ENCODE assay signal across 10 cellular contexts in the genomic region with DNA sequence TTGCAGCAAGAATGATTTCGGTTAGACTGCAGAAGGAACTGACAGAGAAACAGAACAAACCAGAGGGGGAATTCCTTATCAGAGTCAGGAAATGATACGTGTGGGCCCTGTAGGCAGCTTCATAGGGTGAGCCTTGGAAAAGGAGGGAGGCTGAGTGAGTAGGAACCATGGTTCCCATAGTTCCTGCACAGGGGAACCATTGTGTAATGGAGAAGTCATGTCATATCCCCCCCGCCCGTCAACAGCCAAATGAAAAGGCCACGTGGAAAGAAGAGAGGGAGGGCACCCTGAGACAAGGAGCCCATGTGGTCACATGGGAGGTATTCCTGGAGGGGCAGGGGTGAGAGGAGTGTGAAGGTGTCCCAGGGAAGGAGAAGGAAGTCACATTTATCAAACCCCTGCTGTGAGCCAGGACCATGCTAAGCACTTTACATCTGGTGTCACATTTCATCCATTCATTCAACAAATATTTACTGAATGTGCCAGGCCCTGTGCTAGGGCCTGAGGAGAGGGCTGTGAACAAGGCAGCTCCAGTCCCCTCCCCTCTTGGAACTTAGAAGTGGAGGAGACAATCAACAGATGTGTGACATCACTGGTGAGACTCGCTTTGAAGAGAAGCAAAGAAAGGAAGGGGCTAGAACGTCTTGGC.
A peak's percentile ranks its signal among the peaks of the same experiment; 100 is the strongest.
DNase-seq lines count a peak whose midpoint lies in the region; ATAC-seq and TF ChIP-seq lines count a peak whose summit lies in the region.
"Had no signal": no experiment of that assay in that cellular context is flagged by ENCODE, and none has a peak within 500 bp of the region (broad histone marks: within the 10 kb centered on the region; RNA-seq: fewer than 3 reads in every experiment).

No MANE protein-coding gene starts in this region.

- H3K4me3 Mint-ChIP-seq in stimulated activated naive B cell treated with anti-CD40 and anti-IgM and Interleukin-4, amounts not matched to agents 10 μg/mL and 1 μg/mL and 100 μg/mL, for 72 hours = no peak overlapping the region
- H3K4me3 Mint-ChIP-seq: activated B cell treated with CpG ODN at 0.5 μM for 24 hours had no signal

- H3K9me3 ChIP-seq in RWPE2 (ENCODE audit: severe bottlenecking) = no peaks in the 10 kb centered on the region

- H3K4me1 ChIP-seq in RWPE2 (ENCODE audit: insufficient read depth, poor library complexity, severe bottlenecking) = peaks cover 10% of the 10 kb centered on the region

- no peaks in the 10 kb centered on the region for H3K27me3 ChIP-seq in RWPE2 (ENCODE audit: insufficient read depth, poor library complexity, severe bottlenecking)

- no peaks in the 10 kb centered on the region for H3K27me3 Mint-ChIP-seq in stimulated activated naive B cell treated with anti-CD40 and anti-IgM and Interleukin-4, amounts not matched to agents 10 μg/mL and 1 μg/mL and 100 μg/mL, for 72 hours
- H3K27me3 Mint-ChIP-seq: activated B cell treated with CpG ODN at 0.5 μM for 24 hours had no signal

- no peak overlapping the region for H3K27ac ChIP-seq in RWPE2 (ENCODE audit: poor library complexity, severe bottlenecking)

- H3K36me3 ChIP-seq in RWPE2 (ENCODE audit: low read depth) = no peaks in the 10 kb centered on the region

- peaks cover 26 to 30% of the 10 kb centered on the region in 2 donors for H3K4me1 Mint-ChIP-seq in stimulated activated naive B cell treated with anti-CD40 and anti-IgM and Interleukin-4, amounts not matched to agents 10 μg/mL and 1 μg/mL and 100 μg/mL, for 72 hours

- no peaks in the 10 kb centered on the region for H3K9me3 Mint-ChIP-seq in stimulated activated naive B cell treated with anti-CD40 and anti-IgM and Interleukin-4, amounts not matched to agents 10 μg/mL and 1 μg/mL and 100 μg/mL, for 72 hours
- H3K9me3 Mint-ChIP-seq: activated B cell treated with CpG ODN at 0.5 μM for 24 hours had no signal

- no peaks in the 10 kb centered on the region for H3K36me3 Mint-ChIP-seq in stimulated activated naive B cell treated with anti-CD40 and anti-IgM and Interleukin-4, amounts not matched to agents 10 μg/mL and 1 μg/mL and 100 μg/mL, for 72 hours

- ATAC-seq in RWPE2 (ENCODE audit: low read depth) = peak; percentile 79
- peak in 1 of 2 donors; percentile 33 for ATAC-seq in stimulated activated naive B cell treated with anti-CD40 and anti-IgM and Interleukin-4, amounts not matched to agents 10 μg/mL and 1 μg/mL and 100 μg/mL, for 72 hours (replicated peaks)
- no peak for ATAC-seq in HG02571 (IDR thresholded peaks at IDR 0.05; ENCODE audit: unreplicated experiment)

- no peak for TF ChIP-seq CTCF in RWPE2 (IDR thresholded peaks at IDR 0.05; ENCODE audit: poor library complexity, severe bottlenecking)

- DNase-seq in NCI-H187 treated with DMSO at 0.1 percent for 48 hours (lab: John Stamatoyannopoulos, UW) (peak; percentile 19), NCI-H187 (lab: John Stamatoyannopoulos, UW) (no peak), RWPE2 (ENCODE audit: low spot score) (no peak), foreskin melanocyte (peak; percentile 73), pons (ENCODE audit: low spot score) (no peak), HPDE6-E6E7 (ENCODE audit: extremely low spot score) (no peak)
- DNase-seq in stimulated activated naive B cell treated with anti-CD40 and anti-IgM and Interleukin-4, amounts not matched to agents 10 μg/mL and 1 μg/mL and 100 μg/mL, for 72 hours = no peak
- DNase-seq: ACHN, activated B cell treated with CpG ODN at 0.5 μM for 24 hours had no signal

- H3K27ac Mint-ChIP-seq in stimulated activated naive B cell treated with anti-CD40 and anti-IgM and Interleukin-4, amounts not matched to agents 10 μg/mL and 1 μg/mL and 100 μg/mL, for 72 hours = peak overlapping the region; percentile 21
- H3K27ac Mint-ChIP-seq: activated B cell treated with CpG ODN at 0.5 μM for 24 hours had no signal

- no peak overlapping the region for H3K4me3 ChIP-seq in RWPE2 (ENCODE audit: severe bottlenecking)

Comparison
In these comparisons a context has a peak if more than half of its experiments do, and no peak if none do; other contexts are left out.
1. DNase-seq: peak in NCI-H187 treated with DMSO at 0.1 percent for 48 hours (single experiment) and foreskin melanocyte (single experiment); none in NCI-H187 (0 of 2), RWPE2 (single experiment), stimulated activated naive B cell treated with anti-CD40 and anti-IgM and Interleukin-4, amounts not matched to agents 10 μg/mL and 1 μg/mL and 100 μg/mL, for 72 hours (single experiment), pons (single experiment) and HPDE6-E6E7 (single experiment).